In the genomic region with DNA sequence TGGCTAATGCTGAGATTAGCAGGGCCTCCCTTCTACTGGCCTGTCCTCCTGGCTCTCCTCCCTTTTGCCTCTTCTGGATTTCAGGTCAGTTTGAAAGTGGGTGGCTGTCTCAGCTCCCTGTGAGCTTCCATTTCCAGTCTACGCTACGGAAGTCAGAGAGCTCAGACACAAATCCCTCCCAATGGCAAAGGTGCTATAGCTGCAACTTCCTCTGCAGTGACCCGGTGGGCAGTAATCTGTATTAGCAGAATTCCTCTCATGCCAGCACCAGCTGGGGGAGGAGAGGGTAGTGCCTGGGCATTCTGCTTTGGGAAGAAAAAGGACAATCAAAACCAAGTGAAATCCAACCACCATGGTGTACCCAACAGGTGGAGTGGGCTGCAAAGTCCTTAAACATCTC, we compare ENCODE assay signal across 9 cellular contexts.
DNase-seq lines count a peak whose midpoint lies in the region; ATAC-seq and TF ChIP-seq lines count a peak whose summit lies in the region.
"Had no signal": no experiment of that assay in that cellular context is flagged by ENCODE, and none has a peak within 500 bp of the region (broad histone marks: within the 10 kb centered on the region; RNA-seq: fewer than 3 reads in every experiment).

No MANE protein-coding gene starts in this region.

- intact Hi-C loops in posterior cingulate gyrus (cut with DNase I): no loop called here

- H2BK5ac ChIP-seq in neuronal stem cell (ENCODE audit: low read length): no peak overlapping the region

- no peaks in the 10 kb centered on the region for H3K27me3 ChIP-seq in neuronal stem cell (ENCODE audit: control insufficient read depth in 3 of 3, insufficient read depth in 3 of 3, low read depth in 1 of 3, low read length in 3 of 3)
- H3K27me3 ChIP-seq: BLaER1 treated with 17β-estradiol and CSF1 and Interleukin-3, amounts not matched to agents 10 nM and 100 nM had no signal

- peak overlapping the region; percentile 18 for H3K27ac Mint-ChIP-seq in chondrocyte (ENCODE audit: unreplicated experiment)
- H3K27ac Mint-ChIP-seq in stimulated activated naive B cell treated with anti-CD40 and anti-IgM and Interleukin-4, amounts not matched to agents 10 μg/mL and 1 μg/mL and 100 μg/mL, for 72 hours: peak overlapping the region; percentile 72
- no peak overlapping the region for H3K27ac Mint-ChIP-seq in activated CD4-positive, alpha-beta T cell treated with anti-CD3 and anti-CD28 coated beads, Interleukin-2, amount 10 ng/mL, durations not matched to agents 7 days and 5 days

- peak overlapping the region; percentile 3 for H3K23ac ChIP-seq in neuronal stem cell (ENCODE audit: low read depth, low read length, poor library complexity)

- H3K18ac ChIP-seq in neuronal stem cell (ENCODE audit: low read length): no peak overlapping the region

- H3K4me1 Mint-ChIP-seq in chondrocyte (ENCODE audit: low read depth): peaks cover 35% of the 10 kb centered on the region
- peaks cover 25 to 42% of the 10 kb centered on the region in 2 donors for H3K4me1 Mint-ChIP-seq in stimulated activated naive B cell treated with anti-CD40 and anti-IgM and Interleukin-4, amounts not matched to agents 10 μg/mL and 1 μg/mL and 100 μg/mL, for 72 hours
- peaks cover 6% of the 10 kb centered on the region for H3K4me1 Mint-ChIP-seq in activated CD4-positive, alpha-beta T cell treated with anti-CD3 and anti-CD28 coated beads, Interleukin-2, amount 10 ng/mL, durations not matched to agents 7 days and 5 days

- H3K14ac ChIP-seq in neuronal stem cell (ENCODE audit: low read length): no peak overlapping the region

- H3K9me3 ChIP-seq in HEK293 (ENCODE audit: control insufficient read depth, insufficient read depth, low read depth, low read length): no peaks in the 10 kb centered on the region
- H3K9me3 ChIP-seq in neuronal stem cell (replicated peaks in 1 of 2; ENCODE audit: control insufficient read depth in 2 of 2, insufficient read depth in 1 of 2, low read depth in 1 of 2, low read length in 2 of 2): no peaks in the 10 kb centered on the region
- H3K9me3 ChIP-seq: BLaER1 treated with 17β-estradiol and CSF1 and Interleukin-3, amounts not matched to agents 10 nM and 100 nM had no signal

- no peak overlapping the region for H4K91ac ChIP-seq in neuronal stem cell (ENCODE audit: low read depth, low read length, poor library complexity)

- no peak overlapping the region for H2BK12ac ChIP-seq in neuronal stem cell (ENCODE audit: low read length)

- DNase-seq in chondrocyte (ENCODE audit: low spot score): no peak
- no peak for DNase-seq in neuronal stem cell (ENCODE audit: low spot score)
- no peak for DNase-seq in stimulated activated naive B cell treated with anti-CD40 and anti-IgM and Interleukin-4, amounts not matched to agents 10 μg/mL and 1 μg/mL and 100 μg/mL, for 72 hours
- DNase-seq in posterior cingulate gyrus: no peak
- no peak for DNase-seq in activated CD4-positive, alpha-beta T cell treated with anti-CD3 and anti-CD28 coated beads, Interleukin-2, amount 10 ng/mL, durations not matched to agents 7 days and 5 days
- no peak for DNase-seq in NCI-H1436 treated with DMSO at 0.1 percent for 48 hours (lab: John Stamatoyannopoulos, UW)
- DNase-seq: NCI-H1105 treated with DMSO at 0.1 percent for 48 hours had no signal

- WGBS in neuronal stem cell (ENCODE audit: extremely low coverage in 2 of 2, insufficient read length in 2 of 2, insufficient replicate concordance in 1 of 2), 2 donors: no CpG with 5 or more reads among the region's 3 CpGs

- H2AK5ac ChIP-seq in neuronal stem cell (ENCODE audit: low read depth, low read length): no peak overlapping the region

- no peak overlapping the region for H3K4me2 ChIP-seq in neuronal stem cell (ENCODE audit: insufficient read depth, low read length, poor library complexity, severe bottlenecking)

- H4K8ac ChIP-seq in neuronal stem cell (ENCODE audit: low read depth, low read length): no peak overlapping the region

- H3K9ac ChIP-seq in neuronal stem cell (ENCODE audit: low read depth, low read length, poor library complexity): no peak overlapping the region
- H3K9ac ChIP-seq: BLaER1 treated with 17β-estradiol and CSF1 and Interleukin-3, amounts not matched to agents 10 nM and 100 nM had no signal

- H2AFZ ChIP-seq in neuronal stem cell (ENCODE audit: low read length): no peak overlapping the region

- no peak for ATAC-seq in stimulated activated naive B cell treated with anti-CD40 and anti-IgM and Interleukin-4, amounts not matched to agents 10 μg/mL and 1 μg/mL and 100 μg/mL, for 72 hours (replicated peaks)

- H3K27me3 Mint-ChIP-seq in chondrocyte (ENCODE audit: low read depth): no peaks in the 10 kb centered on the region
- no peaks in the 10 kb centered on the region for H3K27me3 Mint-ChIP-seq in stimulated activated naive B cell treated with anti-CD40 and anti-IgM and Interleukin-4, amounts not matched to agents 10 μg/mL and 1 μg/mL and 100 μg/mL, for 72 hours
- H3K27me3 Mint-ChIP-seq in activated CD4-positive, alpha-beta T cell treated with anti-CD3 and anti-CD28 coated beads, Interleukin-2, amount 10 ng/mL, durations not matched to agents 7 days and 5 days: no peaks in the 10 kb centered on the region

- no peaks in the 10 kb centered on the region for H3K4me1 ChIP-seq in HEK293 (ENCODE audit: control insufficient read depth, insufficient read depth, low read length)
- H3K4me1 ChIP-seq in neuronal stem cell (ENCODE audit: control insufficient read depth in 2 of 2, insufficient read depth in 1 of 2, low read depth in 1 of 2, low read length in 2 of 2): no peaks in the 10 kb centered on the region

- H3K4ac ChIP-seq in neuronal stem cell (ENCODE audit: low read length): no peak overlapping the region

- no peaks in the 10 kb centered on the region for H3K36me3 ChIP-seq in HEK293 (ENCODE audit: control insufficient read depth in 2 of 2, insufficient read depth in 1 of 2, low read length in 2 of 2)
- H3K36me3 ChIP-seq in neuronal stem cell (replicated peaks in 1 of 2; ENCODE audit: control insufficient read depth in 2 of 2, insufficient read depth in 2 of 2, low read length in 2 of 2): no peaks in the 10 kb centered on the region
- H3K36me3 ChIP-seq: BLaER1 treated with 17β-estradiol and CSF1 and Interleukin-3, amounts not matched to agents 10 nM and 100 nM had no signal

- no peaks in the 10 kb centered on the region for H3K9me3 Mint-ChIP-seq in chondrocyte (ENCODE audit: low read depth)
- H3K9me3 Mint-ChIP-seq in stimulated activated naive B cell treated with anti-CD40 and anti-IgM and Interleukin-4, amounts not matched to agents 10 μg/mL and 1 μg/mL and 100 μg/mL, for 72 hours: no peaks in the 10 kb centered on the region
- H3K9me3 Mint-ChIP-seq in activated CD4-positive, alpha-beta T cell treated with anti-CD3 and anti-CD28 coated beads, Interleukin-2, amount 10 ng/mL, durations not matched to agents 7 days and 5 days: no peaks in the 10 kb centered on the region

- no peaks in the 10 kb centered on the region for H3K79me1 ChIP-seq in neuronal stem cell (ENCODE audit: low read depth, low read length)

- H2BK15ac ChIP-seq in neuronal stem cell (ENCODE audit: low read length): no peak overlapping the region

- no peak overlapping the region for H3K4me3 ChIP-seq in HEK293 (ENCODE audit: low read depth, low read length)
- no peak overlapping the region for H3K4me3 ChIP-seq in neuronal stem cell (ENCODE audit: low read length in 2 of 2)
- H3K4me3 ChIP-seq: BLaER1 treated with 17β-estradiol and CSF1 and Interleukin-3, amounts not matched to agents 10 nM and 100 nM had no signal

- CTCF ChIA-PET in HEK293 (lab: Yijun Ruan, JAX): interaction anchor here (0.7 to 0.9 kb wide), 2 partner anchors 14 to 47 kb away, joined by 3 read pairs; no protein-coding TSS in a partner anchor
- CTCF ChIA-PET in activated CD4-positive, alpha-beta T cell treated with anti-CD3 and anti-CD28 coated beads, Interleukin-2, amount 10 ng/mL, durations not matched to agents 7 days and 5 days (lab: Charles Lee): interaction anchor here (0.7 to 1.8 kb wide), 6 partner anchors 8 to 26 kb away, joined by 3 to 8 read pairs (median 3); no protein-coding TSS in a partner anchor

- no peak overlapping the region for H3K27ac ChIP-seq in HEK293 (ENCODE audit: extremely low read depth, low read depth, low read length)
- H3K27ac ChIP-seq in neuronal stem cell (replicated peaks; ENCODE audit: low read length): no peak overlapping the region
- H3K27ac ChIP-seq: BLaER1 treated with 17β-estradiol and CSF1 and Interleukin-3, amounts not matched to agents 10 nM and 100 nM had no signal

- TF ChIP-seq CTCF in HEK293 (tag by site-specific recombination; IDR thresholded peaks at IDR 0.05) (no peak), chondrocyte (IDR thresholded peaks at IDR 0.05) (no peak)

- POLR2A ChIA-PET in HEK293 (lab: Yijun Ruan, JAX): no interaction called here
- POLR2A ChIA-PET in activated CD4-positive, alpha-beta T cell treated with anti-CD3 and anti-CD28 coated beads, Interleukin-2, amount 10 ng/mL, durations not matched to agents 7 days and 5 days (lab: Charles Lee): no interaction called here

- no peak overlapping the region for H3K4me3 Mint-ChIP-seq in chondrocyte (ENCODE audit: unreplicated experiment)
- no peak overlapping the region for H3K4me3 Mint-ChIP-seq in stimulated activated naive B cell treated with anti-CD40 and anti-IgM and Interleukin-4, amounts not matched to agents 10 μg/mL and 1 μg/mL and 100 μg/mL, for 72 hours
- no peak overlapping the region for H3K4me3 Mint-ChIP-seq in activated CD4-positive, alpha-beta T cell treated with anti-CD3 and anti-CD28 coated beads, Interleukin-2, amount 10 ng/mL, durations not matched to agents 7 days and 5 days

- H2BK120ac ChIP-seq in neuronal stem cell (ENCODE audit: low read depth, low read length): no peak overlapping the region

- peaks cover 11% of the 10 kb centered on the region for H3K36me3 Mint-ChIP-seq in chondrocyte (ENCODE audit: low read depth)
- H3K36me3 Mint-ChIP-seq in stimulated activated naive B cell treated with anti-CD40 and anti-IgM and Interleukin-4, amounts not matched to agents 10 μg/mL and 1 μg/mL and 100 μg/mL, for 72 hours: peaks cover 51 to 72% of the 10 kb centered on the region in 2 donors
- H3K36me3 Mint-ChIP-seq in activated CD4-positive, alpha-beta T cell treated with anti-CD3 and anti-CD28 coated beads, Interleukin-2, amount 10 ng/mL, durations not matched to agents 7 days and 5 days (ENCODE audit: low read depth): no peaks in the 10 kb centered on the region

TF ChIP-seq in HEK293, 187 proteins besides CTCF, POLR2A, EP300 and RAD21:
- 0 out of 2 replicates have a peak, but pooled peaks have one; percentile 16 for TF ChIP-seq SCRT2 (tag by site-specific recombination; IDR thresholded peaks at IDR 0.05)
- no peak for TF ChIP-seq WT1 (tag by site-specific recombination; IDR thresholded peaks at IDR 0.05)
